18 cellular contexts compared by ENCODE assay signal in the genomic region with DNA sequence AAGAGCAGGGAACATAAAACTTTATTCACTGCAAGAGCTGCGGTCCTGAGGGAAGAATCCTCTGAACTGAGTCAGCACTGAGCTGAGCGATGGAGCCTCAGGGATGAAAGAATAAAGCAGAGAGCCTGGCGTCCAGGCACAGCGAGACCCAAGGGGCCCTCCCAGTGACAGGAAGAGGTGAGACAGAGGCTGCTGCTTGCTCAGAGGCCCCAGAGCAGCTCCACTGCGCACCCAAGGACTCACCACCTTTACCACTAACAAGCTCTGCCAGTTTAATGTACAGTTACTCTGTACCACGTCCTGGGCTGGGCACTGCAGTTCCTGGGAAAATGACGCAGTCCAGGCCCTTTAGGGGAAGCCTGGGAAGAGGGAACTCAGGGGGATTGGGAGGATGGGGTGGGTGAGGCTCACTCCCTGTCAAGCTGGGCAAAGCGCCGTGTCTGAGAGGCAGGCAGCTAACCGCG. TPM values are rescaled to one million over a fixed set of nuclear protein-coding genes. Genes with fewer than 3 reads are reported as not detected.
DNase-seq lines count a peak whose midpoint lies in the region; ATAC-seq, FAIRE-seq and TF ChIP-seq lines count a peak whose summit lies in the region.
"Had no signal": no experiment of that assay in that cellular context is flagged by ENCODE, and none has a peak within 500 bp of the region (broad histone marks: within the 10 kb centered on the region; RNA-seq: fewer than 3 reads in every experiment).

No MANE protein-coding gene starts in this region.

- H4K5ac ChIP-seq in IMR-90 (ENCODE audit: low read depth, low read length) = peak overlapping the region; percentile 84

- H2AFZ ChIP-seq in IMR-90 (replicated peaks; ENCODE audit: low read length, poor library complexity) = peak overlapping the region; percentile 83

- H3K9me1 ChIP-seq in IMR-90 (ENCODE audit: insufficient read depth, low read length) = peaks cover 33% of the 10 kb centered on the region

- H3K36me3 ChIP-seq in IMR-90 (ENCODE audit: control insufficient read depth, insufficient read depth, low read length) (no peaks in the 10 kb centered on the region), bronchial epithelial cell (ENCODE audit: control insufficient read depth, insufficient read depth, low read length) (no peaks in the 10 kb centered on the region), Peyer's patch (no peaks in the 10 kb centered on the region), ascending aorta (no peaks in the 10 kb centered on the region)
- H3K36me3 ChIP-seq: BE2C had no signal

- H3K4ac ChIP-seq in IMR-90 (ENCODE audit: low read depth, low read length) = peak overlapping the region; percentile 82

- H2AK9ac ChIP-seq in IMR-90 (replicated peaks; ENCODE audit: low read depth, low read length, poor library complexity) = peak overlapping the region; percentile 93

- H3K18ac ChIP-seq in IMR-90 (ENCODE audit: low read depth, low read length) = peak overlapping the region; percentile 27; the same call in 1 of the 2 replicates

- DNase-seq in AG09309 (ENCODE audit: low read depth) = peak; percentile 33
- DNase-seq in IMR-90 = peak; percentile 71
- peak; percentile 70 for DNase-seq in bronchial epithelial cell (ENCODE audit: low read depth)
- peak; percentile 6 for DNase-seq in medulla oblongata (ENCODE audit: extremely low spot score)
- no peak for DNase-seq in Peyer's patch
- DNase-seq in caudate nucleus (lab: John Stamatoyannopoulos, UW) = no peak
- no peak for DNase-seq in ascending aorta (ENCODE audit: low spot score in 2 of 2)
- DNase-seq: activated T-cell treated with anti-CD3 and anti-CD28 coated beads for 4 hours, BE2C, erythroblast, GDM1, immature natural killer cell, NCI-H69 had no signal

- H3K9me3 ChIP-seq in IMR-90 (ENCODE audit: control insufficient read depth, insufficient read depth, low read length) = no peaks in the 10 kb centered on the region
- no peaks in the 10 kb centered on the region for H3K9me3 ChIP-seq in Peyer's patch
- no peaks in the 10 kb centered on the region for H3K9me3 ChIP-seq in ascending aorta
- H3K9me3 ChIP-seq: BE2C had no signal

- peak overlapping the region; percentile 78 for H2BK120ac ChIP-seq in IMR-90 (ENCODE audit: low read depth, low read length)

- peak overlapping the region; percentile 26; the same call in 1 of the 2 replicates for H3K56ac ChIP-seq in IMR-90 (ENCODE audit: extremely low read depth, insufficient read depth, low read length)

- H3K9ac ChIP-seq in IMR-90 (ENCODE audit: low read depth, low read length) = peak overlapping the region; percentile 24; the same call in 1 of the 2 replicates

- H3K4me2 ChIP-seq in IMR-90 (ENCODE audit: low read depth, low read length) = peak overlapping the region; percentile 56; the same call in 1 of the 2 replicates

- ATAC-seq in IMR-90 (ENCODE audit: low read depth) (peak; percentile 48), HG02763 (IDR thresholded peaks at IDR 0.05; ENCODE audit: unreplicated experiment) (no peak)
- ATAC-seq: activated CD4-positive, CD25-positive, alpha-beta regulatory T cell treated with anti-CD3 and anti-CD28 coated beads, Interleukin-2, amount 50 U/mL, for 24 hours had no signal

- CTCF ChIA-PET in IMR-90 (lab: Yijun Ruan, JAX) = interaction anchor here (0.9 to 1.0 kb wide), 2 partner anchors 112 to 190 kb away, joined by 3 read pairs; no protein-coding TSS in a partner anchor

- POLR2A ChIA-PET in IMR-90 (lab: Charles Lee; ENCODE audit: unreplicated experiment) = interaction anchor here (0.9 kb wide), 1 partner anchor 10 kb away, joined by 3 read pairs; the partner anchor contains the start of gene EFTUD2

- peaks cover 8% of the 10 kb centered on the region; the same call in 1 of the 2 replicates for H3K27me3 ChIP-seq in IMR-90 (ENCODE audit: control insufficient read depth, insufficient read depth, low read length)
- H3K27me3 ChIP-seq in bronchial epithelial cell (ENCODE audit: control insufficient read depth, insufficient read depth, low read length) = no peaks in the 10 kb centered on the region
- H3K27me3 ChIP-seq in Peyer's patch = no peaks in the 10 kb centered on the region
- H3K27me3 ChIP-seq in ascending aorta = no peaks in the 10 kb centered on the region
- H3K27me3 ChIP-seq: BE2C had no signal

- no peaks in the 10 kb centered on the region for H4K20me1 ChIP-seq in IMR-90 (ENCODE audit: insufficient read depth, low read length)

- intact Hi-C loops in IMR-90 (cut with micrococcal nuclease) (no loop called here), ascending aorta (cut with DNase I) (no loop called here)

- no peak for TF ChIP-seq CTCF in AG09309 (IDR thresholded peaks at IDR 0.05; ENCODE audit: control insufficient read depth, insufficient read depth, low read depth, low read length, missing control alignments)
- TF ChIP-seq CTCF in IMR-90 (conservative IDR thresholded peaks at IDR 0.05; ENCODE audit: low read depth, low read length) = no peak
- no peak for TF ChIP-seq CTCF in bronchial epithelial cell (IDR thresholded peaks at IDR 0.05; ENCODE audit: insufficient read depth, low read length, severe bottlenecking)
- TF ChIP-seq CTCF in Peyer's patch (IDR thresholded peaks at IDR 0.05) = no peak
- no peak for TF ChIP-seq CTCF in ascending aorta (IDR thresholded peaks at IDR 0.05)

- peak overlapping the region; percentile 49 for H3K14ac ChIP-seq in IMR-90 (replicated peaks; ENCODE audit: low read depth, low read length)

- H2BK20ac ChIP-seq in IMR-90 (ENCODE audit: low read depth, low read length) = peak overlapping the region; percentile 60

- peaks cover 18% of the 10 kb centered on the region for H3K4me1 ChIP-seq in IMR-90 (ENCODE audit: control insufficient read depth, insufficient read depth, low read length)
- H3K4me1 ChIP-seq in Peyer's patch = peaks cover 0 to 15% (median 7%) of the 10 kb centered on the region in 4 donors
- peaks cover 0 to 3% of the 10 kb centered on the region in 2 donors for H3K4me1 ChIP-seq in ascending aorta

- BruUV-seq in IMR-90 (replicated peaks; lab: Mats Ljungman, UMichigan) = no TSS peak

- in situ Hi-C loops in IMR-90 (cut with MboI; ENCODE audit: low sequenced_read_pairs) = loop anchor here (5.0 kb wide), 1 partner anchor 103 kb away; no protein-coding TSS in a partner anchor

- peak overlapping the region; percentile 18; the same call in 1 of the 2 replicates for H3K23ac ChIP-seq in IMR-90 (ENCODE audit: low read depth, low read length)

- no CpG with 5 or more reads among the region's 11 CpGs for WGBS in IMR-90 (ENCODE audit: extremely low coverage in 2 of 2, insufficient read length in 1 of 2), 2 experiments

- H2BK15ac ChIP-seq in IMR-90 (ENCODE audit: low read depth, low read length) = peak overlapping the region; percentile 57; the same call in 2 of the 3 replicates

- H4K91ac ChIP-seq in IMR-90 (ENCODE audit: insufficient read depth, low read depth, low read length) = peak overlapping the region; percentile 84

- no peak for FAIRE-seq in bronchial epithelial cell (lab: Jason Lieb, UNC)

- dilution Hi-C loops in IMR-90 (cut with HindIII; ENCODE audit: low sequenced_read_pairs, unreplicated experiment) = no loop called here

- H3K79me1 ChIP-seq in IMR-90 (ENCODE audit: low read depth in 1 of 2, low read length in 2 of 2) = peaks cover 0 to 16% of the 10 kb centered on the region in 2 experiments; a peak in 2 of 4 replicates

- H2AK5ac ChIP-seq in IMR-90 (ENCODE audit: low read depth, low read length) = peak overlapping the region; percentile 85

- peak overlapping the region; percentile 78 for H2BK5ac ChIP-seq in IMR-90 (ENCODE audit: low read depth, low read length, poor library complexity, severe bottlenecking)

- H4K8ac ChIP-seq in IMR-90 (ENCODE audit: low read depth in 2 of 2, low read length in 2 of 2) = peak overlapping the region; percentile 6 to 82; a peak in 2 of 4 replicates

- no peak for TF ChIP-seq POLR2A in IMR-90 (IDR thresholded peaks at IDR 0.05; ENCODE audit: low read depth, low read length)
- no peak for TF ChIP-seq POLR2A in Peyer's patch (IDR thresholded peaks at IDR 0.05)

- TF ChIP-seq RAD21 in IMR-90 (IDR thresholded peaks at IDR 0.05; ENCODE audit: low read length) = no peak

- H3K27ac ChIP-seq in IMR-90 (ENCODE audit: insufficient read depth, low read length) (peak overlapping the region; percentile 65), Peyer's patch (no peak overlapping the region), caudate nucleus (ENCODE audit: low read depth, low read length) (no peak overlapping the region), ascending aorta (no peak overlapping the region)
- H3K27ac ChIP-seq: SK-N-MC had no signal

- no peak overlapping the region for H3K4me3 ChIP-seq in AG09309 (ENCODE audit: control insufficient read depth, low read depth, low read length)
- H3K4me3 ChIP-seq in IMR-90 (ENCODE audit: insufficient read depth, low read depth, low read length) = no peak overlapping the region
- no peak overlapping the region for H3K4me3 ChIP-seq in bronchial epithelial cell (ENCODE audit: low read depth, low read length)
- H3K4me3 ChIP-seq in Peyer's patch = no peak overlapping the region
- H3K4me3 ChIP-seq in ascending aorta = no peak overlapping the region
- H3K4me3 ChIP-seq: SK-N-MC had no signal

RNA-seq across cellular contexts. Expression of gene GFAP, which starts 5.6 kb away (rescaled TPM):
- total RNA-seq in IMR-90 (2012; rRNA removed) (0.18 TPM in 1 of 2 replicates, not detected in the other), bronchial epithelial cell (not detected in 2 replicates), Peyer's patch (not detected), ascending aorta (1.7 TPM)
- 0.19 and 0.40 TPM in 2 replicates for polyA plus RNA-seq in IMR-90 (2012; rRNA removed)
- 0.02 and 0.13 TPM in 2 replicates for polyA plus RNA-seq in IMR-90 (2012; cell fraction: cytosol; rRNA removed)
- 0.05 and 0.18 TPM in 2 replicates for polyA plus RNA-seq in IMR-90 (2012; cell fraction: nucleus; rRNA removed; ENCODE audit: low replicate concordance)
- polyA plus RNA-seq: neural cell had no signal

RNA-seq across cellular contexts. Expression of gene EFTUD2, which starts 10.5 kb away (rescaled TPM):
- total RNA-seq in IMR-90 (2012; rRNA removed) (126 and 178 TPM in 2 replicates), bronchial epithelial cell (78.0 and 91.4 TPM in 2 replicates), Peyer's patch (100 to 1,000 TPM in 1 of 4 donors, 10 to 100 TPM in 3; 43.3 to 176 (median 69.8) TPM), ascending aorta (126 TPM)
- polyA plus RNA-seq in IMR-90 (2012; rRNA removed) = 72.5 and 74.8 TPM in 2 replicates
- polyA plus RNA-seq in IMR-90 (2012; cell fraction: cytosol; rRNA removed) = 44.7 and 106 TPM in 2 replicates
- polyA plus RNA-seq in IMR-90 (2012; cell fraction: nucleus; rRNA removed; ENCODE audit: low replicate concordance) = 70.1 and 74.1 TPM in 2 replicates

RNA-seq across cellular contexts. Expression of gene KIF18B, which starts 37.9 kb away (rescaled TPM):
- 1.3 and 2.5 TPM in 2 replicates for total RNA-seq in IMR-90 (2012; rRNA removed)
- polyA plus RNA-seq in IMR-90 (2012; rRNA removed) = 16.0 and 17.4 TPM in 2 replicates
- polyA plus RNA-seq in IMR-90 (2012; cell fraction: cytosol; rRNA removed) = 7.6 and 7.8 TPM in 2 replicates
- polyA plus RNA-seq in IMR-90 (2012; cell fraction: nucleus; rRNA removed; ENCODE audit: low replicate concordance) = 23.3 and 68.0 TPM in 2 replicates
- total RNA-seq in bronchial epithelial cell = 0.13 TPM in 1 of 2 replicates, not detected in the other
- total RNA-seq in Peyer's patch = 10 to 100 TPM in 1 of 4 donors, 1 to 10 TPM in 3; 3.4 to 40.4 (median 6.8) TPM
- total RNA-seq in ascending aorta = not detected

RNA-seq across cellular contexts. Expression of gene C1QL1, which starts 58.4 kb away (rescaled TPM):
- total RNA-seq in IMR-90 (2012; rRNA removed) (0.18 and 0.28 TPM in 2 replicates), bronchial epithelial cell (not detected in 2 replicates), Peyer's patch (1 to 10 TPM in 1 of 4 donors, under 1 TPM in 1, not detected in 2; 0.67 to 3.3 TPM), ascending aorta (not detected)
- polyA plus RNA-seq in IMR-90 (2012; rRNA removed) = 0.84 and 1.5 TPM in 2 replicates
- polyA plus RNA-seq in IMR-90 (2012; cell fraction: cytosol; rRNA removed) = 1.6 and 4.1 TPM in 2 replicates
- polyA plus RNA-seq in IMR-90 (2012; cell fraction: nucleus; rRNA removed; ENCODE audit: low replicate concordance) = 0.71 and 1.2 TPM in 2 replicates
- polyA plus RNA-seq: aorta had no signal

Comparison
In these comparisons a context has a peak if more than half of its experiments do, and no peak if none do; other contexts are left out.
1. DNase-seq: peak in AG09309 (single experiment), IMR-90 (single experiment), bronchial epithelial cell (single experiment) and medulla oblongata (single experiment); none in Peyer's patch (0 of 3), caudate nucleus (0 of 61) and ascending aorta (0 of 2).